ENCODE assay signal across 29 cellular contexts in the genomic region with DNA sequence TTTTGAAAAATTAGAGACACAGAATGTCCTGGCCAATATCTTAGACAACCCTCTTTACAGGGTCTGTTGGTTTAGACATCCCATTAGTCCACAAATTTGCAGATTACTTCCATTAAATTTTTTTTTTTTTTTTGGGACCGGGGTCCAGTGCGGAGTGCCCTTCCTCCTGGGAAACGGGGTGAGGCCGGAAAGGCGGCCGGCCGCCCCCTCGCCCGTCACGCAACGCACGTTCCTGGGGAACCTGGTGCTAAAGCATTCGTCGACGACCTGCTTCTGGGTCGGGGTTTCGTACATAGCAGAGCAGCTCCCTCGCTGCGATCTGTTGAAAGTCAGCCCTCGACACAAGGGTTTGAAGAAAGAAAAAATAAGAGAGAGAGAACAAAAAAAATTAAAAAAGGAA.
"Had no signal": no experiment of that assay in that cellular context is flagged by ENCODE, and none has a peak within 500 bp of the region (broad histone marks: within the 10 kb centered on the region; RNA-seq: fewer than 3 reads in every experiment).

No MANE protein-coding gene starts in this region.

- H3K36me3 ChIP-seq: stomach, suprapubic skin, thoracic aorta, thyroid gland, transverse colon, upper lobe of left lung, upper lobe of right lung, uterus, vagina had no signal

- H3K4me1 ChIP-seq: testis, thyroid gland, tibial nerve, upper lobe of left lung, upper lobe of right lung, uterus, vagina had no signal

- H3K4me3 ChIP-seq: stomach, suprapubic skin, testis, thoracic aorta, thyroid gland, tibial artery, tibial nerve, transverse colon, upper lobe of left lung, upper lobe of right lung, uterus, vagina had no signal

- H3K36me3 Mint-ChIP-seq: stimulated activated effector memory CD8-positive, alpha-beta T cell treated with anti-CD3 and anti-CD28 coated beads, Interleukin-12 subunit alpha, Interleukin-12 subunit beta, amount 100 ng/mL, for 72 hours had no signal

- H3K27ac ChIP-seq: stomach, suprapubic skin, testis, thoracic aorta, thyroid gland, tibial artery, tibial nerve, transverse colon, upper lobe of left lung, upper lobe of right lung, uterus, vagina had no signal

- H3K4me3 Mint-ChIP-seq: stimulated activated effector memory CD8-positive, alpha-beta T cell treated with anti-CD3 and anti-CD28 coated beads, Interleukin-12 subunit alpha, Interleukin-12 subunit beta, amount 100 ng/mL, for 72 hours; stimulated activated memory B cell treated with anti-CD40 and anti-IgM and Interleukin-4, amounts not matched to agents 10 μg/mL and 1 μg/mL and 100 μg/mL, for 72 hours; stimulated activated naive B cell treated with anti-CD40 and anti-IgM and Interleukin-4, amounts not matched to agents 10 μg/mL and 1 μg/mL and 100 μg/mL, for 72 hours; stimulated activated naive CD8-positive, alpha-beta T cell treated with anti-CD3 and anti-CD28 coated beads, Interleukin-15, amount 100 ng/mL, for 72 hours; stimulated activated naive CD8-positive, alpha-beta T cell treated with anti-CD3 and anti-CD28 coated beads, Interleukin-15, Interleukin-2, amounts not matched to agents 100 ng/mL and 50 ng/mL, for 24 hours; type B pancreatic cell had no signal

- H3K27ac Mint-ChIP-seq: stimulated activated effector memory CD8-positive, alpha-beta T cell treated with anti-CD3 and anti-CD28 coated beads, Interleukin-12 subunit alpha, Interleukin-12 subunit beta, amount 100 ng/mL, for 72 hours; stimulated activated memory B cell treated with anti-CD40 and anti-IgM and Interleukin-4, amounts not matched to agents 10 μg/mL and 1 μg/mL and 100 μg/mL, for 72 hours; stimulated activated naive CD8-positive, alpha-beta T cell treated with anti-CD3 and anti-CD28 coated beads, Interleukin-15, amount 100 ng/mL, for 72 hours; stimulated activated naive CD8-positive, alpha-beta T cell treated with anti-CD3 and anti-CD28 coated beads, Interleukin-15, Interleukin-2, amounts not matched to agents 100 ng/mL and 50 ng/mL, for 24 hours; type B pancreatic cell had no signal

- ATAC-seq: stimulated activated effector memory CD8-positive, alpha-beta T cell treated with anti-CD3 and anti-CD28 coated beads, Interleukin-12 subunit alpha, Interleukin-12 subunit beta, amount 100 ng/mL, for 72 hours; stimulated activated memory B cell treated with anti-CD40 and anti-IgM and Interleukin-4, amounts not matched to agents 10 μg/mL and 1 μg/mL and 100 μg/mL, for 72 hours; stimulated activated naive B cell treated with anti-CD40 and anti-IgM and Interleukin-4, amounts not matched to agents 10 μg/mL and 1 μg/mL and 100 μg/mL, for 72 hours; stimulated activated naive CD8-positive, alpha-beta T cell treated with anti-CD3 and anti-CD28 coated beads, Interleukin-15, amount 100 ng/mL, for 72 hours; stimulated activated naive CD8-positive, alpha-beta T cell treated with anti-CD3 and anti-CD28 coated beads, Interleukin-15, Interleukin-2, amounts not matched to agents 100 U/mL and 50 U/mL, for 24 hours; upper lobe of right lung had no signal

- H3K4me1 Mint-ChIP-seq: stimulated activated effector memory CD8-positive, alpha-beta T cell treated with anti-CD3 and anti-CD28 coated beads, Interleukin-12 subunit alpha, Interleukin-12 subunit beta, amount 100 ng/mL, for 72 hours; stimulated activated memory B cell treated with anti-CD40 and anti-IgM and Interleukin-4, amounts not matched to agents 10 μg/mL and 1 μg/mL and 100 μg/mL, for 72 hours; stimulated activated naive B cell treated with anti-CD40 and anti-IgM and Interleukin-4, amounts not matched to agents 10 μg/mL and 1 μg/mL and 100 μg/mL, for 72 hours; stimulated activated naive CD8-positive, alpha-beta T cell treated with anti-CD3 and anti-CD28 coated beads, Interleukin-15, amount 100 ng/mL, for 72 hours had no signal

- H3K27me3 ChIP-seq: stomach, suprapubic skin, testis, thyroid gland, tibial artery, tibial nerve, transverse colon, upper lobe of left lung, upper lobe of right lung, uterus, vagina had no signal

- H3K27me3 Mint-ChIP-seq: stimulated activated memory B cell treated with anti-CD40 and anti-IgM and Interleukin-4, amounts not matched to agents 10 μg/mL and 1 μg/mL and 100 μg/mL, for 72 hours; stimulated activated naive B cell treated with anti-CD40 and anti-IgM and Interleukin-4, amounts not matched to agents 10 μg/mL and 1 μg/mL and 100 μg/mL, for 72 hours; stimulated activated naive CD8-positive, alpha-beta T cell treated with anti-CD3 and anti-CD28 coated beads, Interleukin-15, amount 100 ng/mL, for 72 hours; stimulated activated naive CD8-positive, alpha-beta T cell treated with anti-CD3 and anti-CD28 coated beads, Interleukin-15, Interleukin-2, amounts not matched to agents 100 ng/mL and 50 ng/mL, for 24 hours; type B pancreatic cell had no signal

- H3K9me3 ChIP-seq: testis, thyroid gland had no signal

- FAIRE-seq: urothelium cell line had no signal

- DNase-seq: stimulated activated CD4-positive, alpha-beta T cell treated with anti-CD3 and anti-CD28 coated beads, Interleukin-2, amount 100 ng/mL, for 48 hours; stimulated activated CD4-positive, alpha-beta T cell treated with anti-CD3 and anti-CD28 coated beads, Interleukin-4, amount 100 ng/mL, for 1 hour; stimulated activated CD4-positive, alpha-beta T cell treated with anti-CD3 and anti-CD28 coated beads, Interleukin-4, amount 100 ng/mL, for 24 hours; stimulated activated CD4-positive, alpha-beta T cell treated with anti-CD3 and anti-CD28 coated beads, Interleukin-4, amount 100 ng/mL, for 4 hours; stimulated activated CD8-positive, alpha-beta memory T cell treated with anti-CD3 and anti-CD28 coated beads, Interleukin-4, amount 100 ng/mL, for 48 hours; stimulated activated naive B cell treated with anti-CD40 and anti-IgM and Interleukin-4, amounts not matched to agents 10 μg/mL and 1 μg/mL and 100 μg/mL, for 72 hours; stimulated activated naive CD4-positive, alpha-beta T cell; stimulated activated naive CD4-positive, alpha-beta T cell treated with Interleukin-2 at 50 U/mL for 16 hours; stimulated activated naive CD8-positive, alpha-beta T cell treated with anti-CD3 and anti-CD28 coated beads, Interleukin-15, amount 100 ng/mL, for 72 hours; stimulated activated naive CD8-positive, alpha-beta T cell treated with anti-CD3 and anti-CD28 coated beads, Interleukin-15, Interleukin-2, amounts not matched to agents 100 U/mL and 50 U/mL, for 24 hours; stomach; substantia nigra; testis; thyroid gland; tibial artery; transverse colon; trophoblast cell; upper lobe of right lung; uterus had no signal
